ENCODE assay signal across 24 cellular contexts in genomic region chr1:154741327-154741726, GRCh38.
DNase-seq lines count a peak whose midpoint lies in the region; ATAC-seq and TF ChIP-seq lines count a peak whose summit lies in the region.
"Had no signal": no experiment of that assay in that cellular context is flagged by ENCODE, and none has a peak within 500 bp of the region (broad histone marks: within the 10 kb centered on the region; RNA-seq: fewer than 3 reads in every experiment).

No MANE protein-coding gene starts in this region.

- no peak overlapping the region for H3K27ac Mint-ChIP-seq in GM23338
- H3K27ac Mint-ChIP-seq in activated naive CD4-positive, alpha-beta T cell treated with anti-CD3 and anti-CD28 coated beads, Interleukin-2, amount 10 ng/mL, durations not matched to agents 7 days and 5 days, result no peak overlapping the region
- H3K27ac Mint-ChIP-seq: activated CD8-positive, alpha-beta T cell treated with anti-CD3 and anti-CD28 coated beads, Interleukin-2, amount 10 ng/mL, durations not matched to agents 7 days and 5 days; CD4-positive, CD25-positive, alpha-beta regulatory T cell had no signal

- no peak overlapping the region for H3K4me2 ChIP-seq in GM23338
- H3K4me2 ChIP-seq in MM.1S (ENCODE audit: low read depth, low read length), result no peak overlapping the region

- H3K4me3 ChIP-seq in GM23338 (no peak overlapping the region), cardiac fibroblast (replicated peaks in 1 of 2; ENCODE audit: low read depth in 2 of 2, low read length in 2 of 2) (no peak overlapping the region), right atrium auricular region (no peak overlapping the region), MM.1S (ENCODE audit: low read length) (no peak overlapping the region)

- TF ChIP-seq CTCF in GM23338 (conservative IDR thresholded peaks at IDR 0.05; ENCODE audit: low read depth in 2 of 2) (no peak), cardiac fibroblast (IDR thresholded peaks at IDR 0.05; ENCODE audit: low read depth, low read length) (no peak), right atrium auricular region (IDR thresholded peaks at IDR 0.05) (no peak), MM.1S (IDR thresholded peaks at IDR 0.05; ENCODE audit: low read length) (no peak)

- H3K79me2 ChIP-seq in GM23338 (replicated peaks; ENCODE audit: insufficient read depth), result no peaks in the 10 kb centered on the region
- no peaks in the 10 kb centered on the region for H3K79me2 ChIP-seq in MM.1S (ENCODE audit: low read length)

- H3K9me3 Mint-ChIP-seq in GM23338, result peaks cover 11% of the 10 kb centered on the region; the same call in 2 of the 3 replicates
- H3K9me3 Mint-ChIP-seq in activated naive CD4-positive, alpha-beta T cell treated with anti-CD3 and anti-CD28 coated beads, Interleukin-2, amount 10 ng/mL, durations not matched to agents 7 days and 5 days, result peaks cover 5% of the 10 kb centered on the region
- H3K9me3 Mint-ChIP-seq: CD4-positive, CD25-positive, alpha-beta regulatory T cell had no signal

- H3K27me3 Mint-ChIP-seq in GM23338 (ENCODE audit: insufficient read depth, low read depth, poor library complexity), result peaks cover 2% of the 10 kb centered on the region
- H3K27me3 Mint-ChIP-seq in activated naive CD4-positive, alpha-beta T cell treated with anti-CD3 and anti-CD28 coated beads, Interleukin-2, amount 10 ng/mL, durations not matched to agents 7 days and 5 days, result peaks cover 63% of the 10 kb centered on the region

- H3K36me3 Mint-ChIP-seq in GM23338 (ENCODE audit: low read depth), result peaks cover 8% of the 10 kb centered on the region; the same call in 2 of the 3 replicates
- peaks cover 12% of the 10 kb centered on the region for H3K36me3 Mint-ChIP-seq in activated naive CD4-positive, alpha-beta T cell treated with anti-CD3 and anti-CD28 coated beads, Interleukin-2, amount 10 ng/mL, durations not matched to agents 7 days and 5 days
- H3K36me3 Mint-ChIP-seq: CD4-positive, CD25-positive, alpha-beta regulatory T cell had no signal

- no peaks in the 10 kb centered on the region for H4K20me1 ChIP-seq in GM23338 (replicated peaks; ENCODE audit: insufficient read depth)
- no peaks in the 10 kb centered on the region; the same call in 1 of the 2 replicates for H4K20me1 ChIP-seq in MM.1S (ENCODE audit: insufficient read depth, low read length)

- H3K4me3 Mint-ChIP-seq in GM23338, result no peak overlapping the region
- no peak overlapping the region for H3K4me3 Mint-ChIP-seq in activated naive CD4-positive, alpha-beta T cell treated with anti-CD3 and anti-CD28 coated beads, Interleukin-2, amount 10 ng/mL, durations not matched to agents 7 days and 5 days
- H3K4me3 Mint-ChIP-seq: activated CD8-positive, alpha-beta T cell treated with anti-CD3 and anti-CD28 coated beads, Interleukin-2, amount 10 ng/mL, durations not matched to agents 7 days and 5 days; CD4-positive, CD25-positive, alpha-beta regulatory T cell had no signal

- H3K9me3 ChIP-seq in right atrium auricular region (no peaks in the 10 kb centered on the region), MM.1S (replicated peaks; ENCODE audit: insufficient read depth, low read length) (no peaks in the 10 kb centered on the region)

- peaks cover 17% of the 10 kb centered on the region for H3K4me1 ChIP-seq in GM23338 (ENCODE audit: insufficient read depth)
- H3K4me1 ChIP-seq in right atrium auricular region, result peaks cover 0 to 19% of the 10 kb centered on the region in 2 donors
- peaks cover 18% of the 10 kb centered on the region for H3K4me1 ChIP-seq in MM.1S (ENCODE audit: low read length)

- H3K4me1 Mint-ChIP-seq in GM23338, result peaks cover 30% of the 10 kb centered on the region
- H3K4me1 Mint-ChIP-seq in activated naive CD4-positive, alpha-beta T cell treated with anti-CD3 and anti-CD28 coated beads, Interleukin-2, amount 10 ng/mL, durations not matched to agents 7 days and 5 days, result peaks cover 61% of the 10 kb centered on the region

- DNase-seq in GM23338 (ENCODE audit: low spot score), result no peak
- peak; percentile 53 to 73 for DNase-seq in cardiac fibroblast (ENCODE audit: low read depth in 2 of 2)
- no peak for DNase-seq in right atrium auricular region (ENCODE audit: low spot score)
- peak; percentile 39 for DNase-seq in stromal cell of bone marrow (ENCODE audit: low read depth)
- no peak for DNase-seq in MM.1S
- DNase-seq in activated naive CD4-positive, alpha-beta T cell treated with anti-CD3 and anti-CD28 coated beads, Interleukin-2, amount 10 ng/mL, durations not matched to agents 7 days and 5 days, result no peak
- DNase-seq in activated CD4-positive, CD25-positive, alpha-beta regulatory T cell (lab: John Stamatoyannopoulos, UW), result no peak
- DNase-seq: activated CD4-positive, CD25-positive, alpha-beta regulatory T cell treated with anti-CD3 and anti-CD28 coated beads, Interleukin-2, amount 50 U/mL, for 72 hours; activated CD8-positive, alpha-beta T cell treated with anti-CD3 and anti-CD28 coated beads, Interleukin-2, amount 10 ng/mL, durations not matched to agents 7 days and 5 days; activated T-cell treated with anti-CD3 and anti-CD28 coated beads, Interleukin-2, amount 50 U/mL, for 1 hour; amygdala; CD4-positive, CD25-positive, alpha-beta regulatory T cell; DMS 273 treated with DMSO at 0.1 percent for 48 hours; hypothalamus; KG1; MV-4-11; NCI-H187 treated with DMSO at 0.1 percent for 48 hours; NCI-H345; NCI-H774; nucleus accumbens; retina; stimulated activated CD8-positive, alpha-beta memory T cell treated with anti-CD3 and anti-CD28 coated beads, Interleukin-4, amount 100 ng/mL, for 48 hours; substantia nigra had no signal

- no peaks in the 10 kb centered on the region for H3F3A ChIP-seq in GM23338 (replicated peaks; ENCODE audit: low read depth)
- H3F3A ChIP-seq in MM.1S (ENCODE audit: insufficient read depth, low read length), result peaks cover 14% of the 10 kb centered on the region

- no peak overlapping the region for H3K9ac ChIP-seq in MM.1S (ENCODE audit: low read length)

- H3K27ac ChIP-seq in GM23338 (ENCODE audit: low read depth) (no peak overlapping the region), right atrium auricular region (peak overlapping the region; percentile 55 to 65), MM.1S (ENCODE audit: low read length) (no peak overlapping the region)
- H3K27ac ChIP-seq: foreskin keratinocyte had no signal

- H2AFZ ChIP-seq in GM23338 (0 out of 2 replicates have a peak overlapping the region, but pooled peaks have one; percentile 73), MM.1S (ENCODE audit: low read length) (no peak overlapping the region)

- H3K36me3 ChIP-seq in GM23338 (ENCODE audit: insufficient read depth), result no peaks in the 10 kb centered on the region
- no peaks in the 10 kb centered on the region for H3K36me3 ChIP-seq in right atrium auricular region
- no peaks in the 10 kb centered on the region for H3K36me3 ChIP-seq in MM.1S (replicated peaks; ENCODE audit: insufficient read depth, low read length)

- H3K9me2 ChIP-seq in GM23338 (ENCODE audit: insufficient read depth), result peaks cover 3% of the 10 kb centered on the region; the same call in 1 of the 2 replicates
- H3K9me2 ChIP-seq in MM.1S (replicated peaks; ENCODE audit: insufficient read depth, low read length), result no peaks in the 10 kb centered on the region

- CTCF ChIA-PET in activated naive CD4-positive, alpha-beta T cell treated with anti-CD3 and anti-CD28 coated beads, Interleukin-2, amount 10 ng/mL, durations not matched to agents 7 days and 5 days (lab: Charles Lee), result no interaction called here

- ATAC-seq in GM23338, result no peak
- ATAC-seq: activated CD8-positive, alpha-beta T cell treated with anti-CD3 and anti-CD28 coated beads, Interleukin-2, amount 10 ng/mL, durations not matched to agents 7 days and 5 days; foreskin keratinocyte had no signal

- H3K27me3 ChIP-seq in GM23338 (ENCODE audit: insufficient read depth), result no peaks in the 10 kb centered on the region
- H3K27me3 ChIP-seq in right atrium auricular region, result no peaks in the 10 kb centered on the region
- H3K27me3 ChIP-seq in MM.1S (replicated peaks; ENCODE audit: insufficient read depth, low read length), result 0 out of 2 replicates have a peak, but pooled peaks cover under 1% of the 10 kb centered on the region

Comparison
In these comparisons a context has a peak if more than half of its experiments do, and no peak if none do; other contexts are left out.
1. DNase-seq: peak in cardiac fibroblast (2 of 2) and stromal cell of bone marrow (single experiment); none in GM23338 (single experiment), right atrium auricular region (single experiment), MM.1S (single experiment), activated naive CD4-positive, alpha-beta T cell treated with anti-CD3 and anti-CD28 coated beads, Interleukin-2, amount 10 ng/mL, durations not matched to agents 7 days and 5 days (single experiment) and activated CD4-positive, CD25-positive, alpha-beta regulatory T cell (0 of 4).
2. H3K27ac ChIP-seq: peak in right atrium auricular region (2 of 2); none in GM23338 (single experiment) and MM.1S (single experiment).